Comparison of ENCODE assay signal across 21 cellular contexts in genomic region chr15:60957111-60957510, GRCh38.
DNase-seq lines count a peak whose midpoint lies in the region; ATAC-seq and TF ChIP-seq lines count a peak whose summit lies in the region.
"Had no signal": no experiment of that assay in that cellular context is flagged by ENCODE, and none has a peak within 500 bp of the region (broad histone marks: within the 10 kb centered on the region; RNA-seq: fewer than 3 reads in every experiment).

No MANE protein-coding gene starts in this region.

- H3K27ac ChIP-seq in Peyer's patch: no peak overlapping the region
- no peak overlapping the region for H3K27ac ChIP-seq in heart right ventricle

- WGBS in heart right ventricle, 2 donors: 94 to 99% methylated on average over 5 of the region's 5 CpGs

- no peak for TF ChIP-seq CTCF in Peyer's patch (IDR thresholded peaks at IDR 0.05)
- no peak for TF ChIP-seq CTCF in heart right ventricle (IDR thresholded peaks at IDR 0.05)

- H3K36me3 ChIP-seq in Peyer's patch: no peaks in the 10 kb centered on the region
- no peaks in the 10 kb centered on the region for H3K36me3 ChIP-seq in heart right ventricle

- H3K4me3 ChIP-seq in Peyer's patch (no peak overlapping the region), heart right ventricle (no peak overlapping the region)

- H3K9me3 ChIP-seq in Peyer's patch: no peaks in the 10 kb centered on the region
- H3K9me3 ChIP-seq in heart right ventricle: no peaks in the 10 kb centered on the region

- DNase-seq in DMS79 treated with DMSO at 0.1 percent for 48 hours (lab: John Stamatoyannopoulos, UW) (peak; percentile 83), NCI-H1105 (lab: John Stamatoyannopoulos, UW) (peak; percentile 95), NCI-H2107 treated with DMSO at 0.1 percent for 48 hours (lab: John Stamatoyannopoulos, UW; ENCODE audit: unreplicated experiment) (peak; percentile 84), SHP77 treated with DMSO at 0.1 percent for 48 hours (lab: John Stamatoyannopoulos, UW) (peak; percentile 2), Peyer's patch (no peak), heart right ventricle (no peak)
- DNase-seq in effector CD4-positive, alpha-beta T cell: no peak
- DNase-seq: activated CD4-positive, alpha-beta T cell treated with anti-CD3 and anti-CD28 coated beads, Interleukin-2, amount 50 U/mL, for 48 hours; activated CD4-positive, CD25-positive, alpha-beta regulatory T cell treated with anti-CD3 and anti-CD28 coated beads, Interleukin-2, amount 50 U/mL, for 72 hours; activated naive CD4-positive, alpha-beta T cell; activated naive CD8-positive, alpha-beta T cell treated with anti-CD3 and anti-CD28 coated beads, Interleukin-2, amount 50 U/mL, for 24 hours; CD8-positive, alpha-beta memory T cell; erythroblast; H9; NCI-H1048; NCI-H510A treated with DMSO at 0.1 percent for 48 hours; OCI-M1 had no signal

- no peaks in the 10 kb centered on the region for H3K27me3 ChIP-seq in Peyer's patch
- no peaks in the 10 kb centered on the region for H3K27me3 ChIP-seq in heart right ventricle

- H3K4me1 ChIP-seq in Peyer's patch (no peaks in the 10 kb centered on the region), heart right ventricle (peaks cover 0 to 8% (median 4%) of the 10 kb centered on the region in 9 donors)

- ATAC-seq in HG02642 (IDR thresholded peaks at IDR 0.05; ENCODE audit: poor library complexity, unreplicated experiment) (no peak), heart right ventricle (no peak)
- ATAC-seq: activated naive CD8-positive, alpha-beta T cell treated with anti-CD3 and anti-CD28 coated beads, Interleukin-2, amount 50 U/mL, for 24 hours; left lobe of liver; SK-N-SH treated with all-trans-retinoic acid at 6 μM for 48 hours; stimulated activated memory B cell treated with anti-CD40 and anti-IgM and Interleukin-4, amounts not matched to agents 10 μg/mL and 1 μg/mL and 100 μg/mL, for 72 hours had no signal

- intact Hi-C loops in heart right ventricle (cut with DNase I): no loop called here

- no peak for TF ChIP-seq POLR2A in Peyer's patch (IDR thresholded peaks at IDR 0.05)

Comparison
In these comparisons a context has a peak if more than half of its experiments do, and no peak if none do; other contexts are left out.
1. DNase-seq: peak in DMS79 treated with DMSO at 0.1 percent for 48 hours (single experiment), NCI-H1105 (single experiment), NCI-H2107 treated with DMSO at 0.1 percent for 48 hours (single experiment) and SHP77 treated with DMSO at 0.1 percent for 48 hours (single experiment); none in effector CD4-positive, alpha-beta T cell (single experiment), Peyer's patch (0 of 3) and heart right ventricle (0 of 2).